ENCODE assay signal across 17 cellular contexts in genomic region chr20:48931527-48932374, GRCh38.
"Had no signal": no experiment of that assay in that cellular context is flagged by ENCODE, and none has a peak within 500 bp of the region (broad histone marks: within the 10 kb centered on the region; RNA-seq: fewer than 3 reads in every experiment).

No MANE protein-coding gene starts in this region.

- FAIRE-seq: bronchial epithelial cell, colon had no signal

- H3K27ac ChIP-seq: ovary had no signal

- H3K27me3 ChIP-seq: ovary, spleen had no signal

- H3K27me3 Mint-ChIP-seq: activated CD8-positive, alpha-beta memory T cell treated with anti-CD3 and anti-CD28 coated beads, Interleukin-2, amount 10 ng/mL, durations not matched to agents 7 days and 5 days; activated naive CD8-positive, alpha-beta T cell treated with anti-CD3 and anti-CD28 coated beads for 36 hours; memory B cell; stimulated activated memory B cell treated with anti-CD40 and anti-IgM and Interleukin-4, amounts not matched to agents 10 μg/mL and 1 μg/mL and 100 μg/mL, for 72 hours; type B pancreatic cell had no signal

- H3K4me3 ChIP-seq: ovary, spleen had no signal

- H3K36me3 ChIP-seq: ovary had no signal

- DNase-seq: activated CD4-positive, alpha-beta T cell treated with anti-CD3 and anti-CD28 coated beads for 1 hour; activated CD4-positive, alpha-beta T cell treated with anti-CD3 and anti-CD28 coated beads, Interleukin-2, amount 50 U/mL, for 48 hours; activated CD8-positive, alpha-beta memory T cell treated with anti-CD3 and anti-CD28 coated beads, Interleukin-2, amount 10 ng/mL, durations not matched to agents 7 days and 5 days; activated gamma-delta T cell treated with Interleukin-2 at 50 U/mL for 16 hours; activated naive CD8-positive, alpha-beta T cell treated with anti-CD3 and anti-CD28 coated beads for 36 hours; activated T-cell treated with anti-CD3 and anti-CD28 coated beads, Interleukin-2, amount 50 U/mL, for 48 hours; effector memory CD4-positive, alpha-beta T cell; ovary; spleen; stimulated activated CD4-positive, alpha-beta T cell treated with anti-CD3 and anti-CD28 coated beads, Interleukin-1b, Interleukin-23, amount 100 ng/mL, for 48 hours; T-helper 9 cell had no signal

- H3K9me3 ChIP-seq: ovary, spleen had no signal

- ATAC-seq: activated CD8-positive, alpha-beta memory T cell treated with anti-CD3 and anti-CD28 coated beads, Interleukin-2, amount 10 ng/mL, durations not matched to agents 7 days and 5 days; stimulated activated memory B cell treated with anti-CD40 and anti-IgM and Interleukin-4, amounts not matched to agents 10 μg/mL and 1 μg/mL and 100 μg/mL, for 72 hours had no signal

- H3K27ac Mint-ChIP-seq: activated CD8-positive, alpha-beta memory T cell treated with anti-CD3 and anti-CD28 coated beads, Interleukin-2, amount 10 ng/mL, durations not matched to agents 7 days and 5 days; activated naive CD8-positive, alpha-beta T cell treated with anti-CD3 and anti-CD28 coated beads for 36 hours; memory B cell; stimulated activated memory B cell treated with anti-CD40 and anti-IgM and Interleukin-4, amounts not matched to agents 10 μg/mL and 1 μg/mL and 100 μg/mL, for 72 hours; type B pancreatic cell had no signal

- H3K4me3 Mint-ChIP-seq: activated CD8-positive, alpha-beta memory T cell treated with anti-CD3 and anti-CD28 coated beads, Interleukin-2, amount 10 ng/mL, durations not matched to agents 7 days and 5 days; activated naive CD8-positive, alpha-beta T cell treated with anti-CD3 and anti-CD28 coated beads for 36 hours; memory B cell; neural crest cell; stimulated activated memory B cell treated with anti-CD40 and anti-IgM and Interleukin-4, amounts not matched to agents 10 μg/mL and 1 μg/mL and 100 μg/mL, for 72 hours; type B pancreatic cell had no signal

- H3K9me3 Mint-ChIP-seq: memory B cell; stimulated activated memory B cell treated with anti-CD40 and anti-IgM and Interleukin-4, amounts not matched to agents 10 μg/mL and 1 μg/mL and 100 μg/mL, for 72 hours; type B pancreatic cell had no signal
